In genomic region chr5:134387443-134387842, GRCh38 we compare ENCODE assay signal across 31 cellular contexts.
"Had no signal": no experiment of that assay in that cellular context is flagged by ENCODE, and none has a peak within 500 bp of the region (broad histone marks: within the 10 kb centered on the region; RNA-seq: fewer than 3 reads in every experiment).

No MANE protein-coding gene starts in this region.

- H3K4me1 ChIP-seq: SJCRH30 had no signal

- DNase-seq: activated CD4-positive, alpha-beta T cell treated with anti-CD3 and anti-CD28 coated beads, Interleukin-2, amount 10 ng/mL, durations not matched to agents 7 days and 5 days; activated CD4-positive, alpha-beta T cell treated with anti-CD3 and anti-CD28 coated beads, Interleukin-2, amount 50 U/mL, for 48 hours; activated CD8-positive, alpha-beta memory T cell treated with anti-CD3 and anti-CD28 coated beads for 24 hours; activated CD8-positive, alpha-beta memory T cell treated with anti-CD3 and anti-CD28 coated beads, Interleukin-2, amount 10 ng/mL, durations not matched to agents 7 days and 5 days; activated CD8-positive, alpha-beta memory T cell treated with anti-CD3 and anti-CD28 coated beads, Interleukin-2, amount 50 U/mL, for 48 hours; activated gamma-delta T cell; activated naive CD4-positive, alpha-beta T cell treated with Interleukin-2 at 50 U/mL for 16 hours; activated naive CD8-positive, alpha-beta T cell treated with anti-CD3 and anti-CD28 coated beads, Interleukin-2, amount 50 U/mL, for 24 hours; anterior cingulate cortex; central memory CD4-positive, alpha-beta T cell; MM.1S; MV-4-11; NCI-H1092; NCI-H146; NCI-H187; NCI-H2029 treated with DMSO at 0.1 percent for 48 hours; NCI-H2107; NCI-H2171; NCI-H510A; NCI-H526; NCI-H748 treated with DMSO at 0.1 percent for 48 hours; NK-92 treated with Interleukin-12 subunit alpha and Interleukin-12 subunit beta, amount 100 ng/mL, for 24 hours; PC-9; SHP77; SJCRH30 had no signal

- H3K27me3 Mint-ChIP-seq: activated CD4-positive, alpha-beta T cell treated with anti-CD3 and anti-CD28 coated beads, Interleukin-2, amount 10 ng/mL, durations not matched to agents 7 days and 5 days; activated CD8-positive, alpha-beta memory T cell treated with anti-CD3 and anti-CD28 coated beads, Interleukin-2, amount 10 ng/mL, durations not matched to agents 7 days and 5 days; activated naive CD4-positive, alpha-beta T cell treated with anti-CD3 and anti-CD28 coated beads, Interleukin-2, amount 50 U/mL, for 24 hours; activated naive CD8-positive, alpha-beta T cell treated with anti-CD3 and anti-CD28 coated beads, Interleukin-2, amount 50 U/mL, for 24 hours; brain had no signal

- H3K27ac ChIP-seq: KMS-11, PC-9, SJCRH30, SK-N-MC had no signal

- H3K27me3 ChIP-seq: SJCRH30 had no signal

- H3K9me3 Mint-ChIP-seq: activated CD4-positive, alpha-beta T cell treated with anti-CD3 and anti-CD28 coated beads, Interleukin-2, amount 10 ng/mL, durations not matched to agents 7 days and 5 days; activated naive CD4-positive, alpha-beta T cell treated with anti-CD3 and anti-CD28 coated beads, Interleukin-2, amount 50 U/mL, for 24 hours; activated naive CD8-positive, alpha-beta T cell treated with anti-CD3 and anti-CD28 coated beads, Interleukin-2, amount 50 U/mL, for 24 hours; activated T-helper 2 cell treated with anti-CD3 and anti-CD28 coated beads, Interferon-gamma antibody, Interleukin-2, Interleukin-4, amounts not matched to agents 10 μg/mL and 5 μg/mL and 100 μg/mL, durations not matched to agents 14 hours and 24 hours and 36 hours; brain; T-helper 2 cell treated with Interferon-gamma antibody and Interleukin-4, amounts not matched to agents 5 μg/mL and 100 μg/mL, for 36 hours had no signal

- ATAC-seq: activated CD8-positive, alpha-beta memory T cell treated with anti-CD3 and anti-CD28 coated beads, Interleukin-2, amount 10 ng/mL, durations not matched to agents 7 days and 5 days; activated naive CD8-positive, alpha-beta T cell treated with anti-CD3 and anti-CD28 coated beads, Interleukin-2, amount 50 U/mL, for 24 hours had no signal

- H3K4me3 ChIP-seq: PC-9, SJCRH30, SK-N-MC had no signal

- H3K27ac Mint-ChIP-seq: activated CD4-positive, alpha-beta T cell treated with anti-CD3 and anti-CD28 coated beads, Interleukin-2, amount 10 ng/mL, durations not matched to agents 7 days and 5 days; activated CD8-positive, alpha-beta memory T cell treated with anti-CD3 and anti-CD28 coated beads, Interleukin-2, amount 10 ng/mL, durations not matched to agents 7 days and 5 days; activated naive CD4-positive, alpha-beta T cell treated with anti-CD3 and anti-CD28 coated beads, Interleukin-2, amount 50 U/mL, for 24 hours; activated naive CD8-positive, alpha-beta T cell treated with anti-CD3 and anti-CD28 coated beads, Interleukin-2, amount 50 U/mL, for 24 hours; activated T-helper 2 cell treated with anti-CD3 and anti-CD28 coated beads, Interferon-gamma antibody, Interleukin-2, Interleukin-4, amounts not matched to agents 10 μg/mL and 5 μg/mL and 100 μg/mL, durations not matched to agents 14 hours and 24 hours and 36 hours; T-helper 2 cell treated with Interferon-gamma antibody and Interleukin-4, amounts not matched to agents 5 μg/mL and 100 μg/mL, for 36 hours had no signal

- H3K9me3 ChIP-seq: SJCRH30 had no signal

- H3K4me1 Mint-ChIP-seq: brain had no signal

- H3K4me3 Mint-ChIP-seq: activated CD4-positive, alpha-beta T cell treated with anti-CD3 and anti-CD28 coated beads, Interleukin-2, amount 10 ng/mL, durations not matched to agents 7 days and 5 days; activated CD8-positive, alpha-beta memory T cell treated with anti-CD3 and anti-CD28 coated beads, Interleukin-2, amount 10 ng/mL, durations not matched to agents 7 days and 5 days; activated naive CD4-positive, alpha-beta T cell treated with anti-CD3 and anti-CD28 coated beads, Interleukin-2, amount 50 U/mL, for 24 hours; activated naive CD8-positive, alpha-beta T cell treated with anti-CD3 and anti-CD28 coated beads, Interleukin-2, amount 50 U/mL, for 24 hours; brain; T-helper 2 cell treated with Interferon-gamma antibody and Interleukin-4, amounts not matched to agents 5 μg/mL and 100 μg/mL, for 36 hours had no signal
